In the genomic region with DNA sequence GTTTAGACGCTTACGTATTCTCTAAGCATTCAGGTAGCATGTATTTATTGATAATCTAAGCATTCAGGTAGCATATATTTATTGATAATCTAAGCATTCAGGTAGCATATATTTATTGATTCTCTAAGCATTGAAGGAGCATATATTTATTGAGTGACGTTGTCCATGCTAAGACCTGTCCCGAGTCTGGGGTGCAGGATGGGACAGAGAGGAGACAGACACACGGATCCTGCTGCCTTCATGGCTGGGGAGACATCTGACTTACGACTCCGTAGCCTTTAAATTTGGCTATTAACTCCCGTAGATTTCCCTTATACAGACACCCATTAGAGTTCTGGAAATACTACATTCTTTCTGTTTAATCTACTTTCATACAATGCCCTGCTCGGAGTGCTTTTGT, we compare ENCODE assay signal across 8 cellular contexts. TPM values are rescaled to one million over a fixed set of nuclear protein-coding genes. Genes with fewer than 3 reads are reported as not detected.
A peak's percentile ranks its signal among the peaks of the same experiment; 100 is the strongest.
DNase-seq lines count a peak whose midpoint lies in the region; ATAC-seq and TF ChIP-seq lines count a peak whose summit lies in the region.

No MANE protein-coding gene starts in this region.

- 55 to 63% methylated on average over 9 of the region's 9 CpGs for WGBS in upper lobe of left lung, 2 donors

- no peak for DNase-seq in activated naive CD4-positive, alpha-beta T cell treated with anti-CD3 and anti-CD28 coated beads, Interleukin-2, amount 10 ng/mL, durations not matched to agents 7 days and 5 days
- DNase-seq in activated naive CD4-positive, alpha-beta T cell treated with Interleukin-2 at 50 U/mL for 16 hours: no peak
- DNase-seq in adipocyte (ENCODE audit: low read depth) (no peak), medulla oblongata (ENCODE audit: extremely low spot score) (peak; percentile 37), upper lobe of left lung (no peak)
- DNase-seq in stimulated activated CD8-positive, alpha-beta memory T cell treated with anti-CD3 and anti-CD28 coated beads, Interleukin-4, amount 100 ng/mL, for 48 hours: no peak

- peak overlapping the region; percentile 90 for H3K9ac ChIP-seq in adipocyte (ENCODE audit: low read length)

- no peak for TF ChIP-seq EP300 in upper lobe of left lung (IDR thresholded peaks at IDR 0.05)

- peaks cover 15% of the 10 kb centered on the region for H3K27me3 Mint-ChIP-seq in activated naive CD4-positive, alpha-beta T cell treated with anti-CD3 and anti-CD28 coated beads, Interleukin-2, amount 10 ng/mL, durations not matched to agents 7 days and 5 days

- H3K9me3 Mint-ChIP-seq in activated naive CD4-positive, alpha-beta T cell treated with anti-CD3 and anti-CD28 coated beads, Interleukin-2, amount 10 ng/mL, durations not matched to agents 7 days and 5 days: peaks cover 11% of the 10 kb centered on the region

- peak overlapping the region; percentile 88 for H3K4me3 ChIP-seq in adipocyte (ENCODE audit: low read length)
- peak overlapping the region in 3 of 4 donors; percentile 82 to 92 (median 88) for H3K4me3 ChIP-seq in upper lobe of left lung

- CTCF ChIA-PET in activated naive CD4-positive, alpha-beta T cell treated with anti-CD3 and anti-CD28 coated beads, Interleukin-2, amount 10 ng/mL, durations not matched to agents 7 days and 5 days (lab: Charles Lee): interaction anchor here (0.8 to 2.2 kb wide), 2 partner anchors 36 to 76 kb away, joined by 3 to 7 read pairs; no protein-coding TSS in a partner anchor

- peaks cover 17% of the 10 kb centered on the region for H3K4me1 Mint-ChIP-seq in activated naive CD4-positive, alpha-beta T cell treated with anti-CD3 and anti-CD28 coated beads, Interleukin-2, amount 10 ng/mL, durations not matched to agents 7 days and 5 days

- peak overlapping the region in 3 of 4 donors; percentile 71 to 88 (median 86) for H3K27ac ChIP-seq in upper lobe of left lung

- peak overlapping the region; percentile 77 for H3K4me3 Mint-ChIP-seq in activated naive CD4-positive, alpha-beta T cell treated with anti-CD3 and anti-CD28 coated beads, Interleukin-2, amount 10 ng/mL, durations not matched to agents 7 days and 5 days

- no peak for TF ChIP-seq CTCF in upper lobe of left lung (IDR thresholded peaks at IDR 0.05)

- peaks cover 28% of the 10 kb centered on the region for H3K36me3 ChIP-seq in adipocyte (ENCODE audit: control insufficient read depth, insufficient read depth, low read length, severe bottlenecking)
- H3K36me3 ChIP-seq in upper lobe of left lung: peaks cover 0 to 19% (median 5%) of the 10 kb centered on the region in 4 donors

- no peaks in the 10 kb centered on the region for H3K9me3 ChIP-seq in adipocyte (ENCODE audit: control insufficient read depth, low read length)
- H3K9me3 ChIP-seq in upper lobe of left lung: peaks cover 0 to 6% (median 0%) of the 10 kb centered on the region in 4 donors

- H3K27me3 ChIP-seq in adipocyte (replicated peaks; ENCODE audit: control insufficient read depth, insufficient read depth, low read length) (no peaks in the 10 kb centered on the region), upper lobe of left lung (no peaks in the 10 kb centered on the region)

- peaks cover 31% of the 10 kb centered on the region for H3K36me3 Mint-ChIP-seq in activated naive CD4-positive, alpha-beta T cell treated with anti-CD3 and anti-CD28 coated beads, Interleukin-2, amount 10 ng/mL, durations not matched to agents 7 days and 5 days

- no peak for TF ChIP-seq POLR2A in upper lobe of left lung (IDR thresholded peaks at IDR 0.05)

- peak overlapping the region; percentile 75 for H3K27ac Mint-ChIP-seq in activated naive CD4-positive, alpha-beta T cell treated with anti-CD3 and anti-CD28 coated beads, Interleukin-2, amount 10 ng/mL, durations not matched to agents 7 days and 5 days

- ATAC-seq in upper lobe of left lung (ENCODE audit: low FRiP score in 2 of 2) (no peak), HG03354 (IDR thresholded peaks at IDR 0.05; ENCODE audit: poor library complexity, severe bottlenecking, unreplicated experiment) (no peak), HG02588 (IDR thresholded peaks at IDR 0.05; ENCODE audit: unreplicated experiment) (no peak)

- H3K4me1 ChIP-seq in adipocyte (ENCODE audit: control insufficient read depth, insufficient read depth, low read length) (peaks cover 22% of the 10 kb centered on the region), upper lobe of left lung (peaks cover 0 to 8% (median 7%) of the 10 kb centered on the region in 4 donors)

RNA-seq across cellular contexts. Expression of a gene that starts 1.0 kb away (rescaled TPM):
- total RNA-seq in upper lobe of left lung: 10 to 100 TPM; 16.8 to 30.3 (median 23.1) TPM
